Comparison of ENCODE assay signal across 8 cellular contexts in genomic region chr10:100185364-100186252, GRCh38. TPM values are rescaled to one million over a fixed set of nuclear protein-coding genes. Genes with fewer than 3 reads are reported as not detected.
DNase-seq lines count a peak whose midpoint lies in the region; ATAC-seq and TF ChIP-seq lines count a peak whose summit lies in the region.

TSS of gene ERLIN1 (minus strand) at chr10:100186029. CDS start at chr10:100185626, 403 bp downstream.

- H3K4me1 ChIP-seq in esophagus (ENCODE audit: control insufficient read depth in 2 of 2, insufficient read depth in 2 of 2, low read length in 1 of 2) (peaks cover 2 to 3% of the 10 kb centered on the region in 2 donors), muscle layer of colon (ENCODE audit: insufficient read depth, low read length) (peaks cover 21% of the 10 kb centered on the region)

- peak within 1 kb of the TSS; percentile 93 for H3K4me3 Mint-ChIP-seq in activated T-cell treated with anti-CD3 and anti-CD28 coated beads, Interleukin-2, amount 50 U/mL, for 24 hours

- H3K9me3 Mint-ChIP-seq in activated T-cell treated with anti-CD3 and anti-CD28 coated beads, Interleukin-2, amount 50 U/mL, for 24 hours: no peaks in the 10 kb centered on the region

- peak within 1 kb of the TSS; percentile 98 for H3K27ac Mint-ChIP-seq in activated T-cell treated with anti-CD3 and anti-CD28 coated beads, Interleukin-2, amount 50 U/mL, for 24 hours

- H3K36me3 ChIP-seq in esophagus (ENCODE audit: control insufficient read depth in 2 of 2, insufficient read depth in 2 of 2, low read length in 1 of 2) (peaks cover 2% of the 10 kb centered on the region in 2 donors), muscle layer of colon (ENCODE audit: insufficient read depth, low read length) (peaks cover 16% of the 10 kb centered on the region)

- no peaks in the 10 kb centered on the region for H3K9me3 ChIP-seq in esophagus (ENCODE audit: control insufficient read depth in 2 of 2, insufficient read depth in 1 of 2, low read depth in 1 of 2, low read length in 1 of 2)
- H3K9me3 ChIP-seq in muscle layer of colon (ENCODE audit: low read length): no peaks in the 10 kb centered on the region

- H3K4me1 Mint-ChIP-seq in activated T-cell treated with anti-CD3 and anti-CD28 coated beads, Interleukin-2, amount 50 U/mL, for 24 hours (ENCODE audit: low read depth): peaks cover 55% of the 10 kb centered on the region

- ATAC-seq in GM21576 (IDR thresholded peaks at IDR 0.05; ENCODE audit: unreplicated experiment): peak; percentile 85

- H3K27me3 ChIP-seq in esophagus (ENCODE audit: control insufficient read depth in 1 of 2, insufficient read depth in 2 of 2, low read length in 2 of 2): no peaks in the 10 kb centered on the region
- no peaks in the 10 kb centered on the region for H3K27me3 ChIP-seq in muscle layer of colon (ENCODE audit: control insufficient read depth in 1 of 2, insufficient read depth in 2 of 2, low read length in 2 of 2)

- peak within 1 kb of the TSS; percentile 90 to 96 for H3K27ac ChIP-seq in esophagus (ENCODE audit: low read depth in 2 of 2, low read length in 1 of 2)
- peak within 1 kb of the TSS; percentile 92 for H3K27ac ChIP-seq in muscle layer of colon (ENCODE audit: low read depth, low read length)

- 1% methylated on average over 65 of the region's 65 CpGs for WGBS in esophagus, 2 donors

- H3K4me3 ChIP-seq in Jurkat, Clone E6-1 (ENCODE audit: low read length): peak within 1 kb of the TSS; percentile 98
- H3K4me3 ChIP-seq in esophagus (ENCODE audit: low read depth in 1 of 2, low read length in 2 of 2) (peak within 1 kb of the TSS; percentile 88 to 98), muscle layer of colon (ENCODE audit: low read depth in 1 of 2, low read length in 2 of 2) (peak within 1 kb of the TSS; percentile 97 to 100)

- peak; percentile 89 for DNase-seq in DMS114 treated with DMSO at 0.1 percent for 48 hours (lab: John Stamatoyannopoulos, UW; ENCODE audit: unreplicated experiment)
- peak; percentile 83 for DNase-seq in Jurkat, Clone E6-1 (ENCODE audit: low read depth, low spot score)
- DNase-seq in activated T-cell treated with anti-CD3 and anti-CD28 coated beads, Interleukin-2, amount 50 U/mL, for 24 hours: peak; percentile 96
- peak; percentile 84 for DNase-seq in stimulated activated CD8-positive, alpha-beta memory T cell treated with anti-CD3 and anti-CD28 coated beads, Interleukin-7, amount 100 ng/mL, for 1 hour (ENCODE audit: low read depth in 2 of 2)

- H3K9ac ChIP-seq in muscle layer of colon (ENCODE audit: low read length): peak within 1 kb of the TSS; percentile 78

- no peaks in the 10 kb centered on the region for H3K27me3 Mint-ChIP-seq in activated T-cell treated with anti-CD3 and anti-CD28 coated beads, Interleukin-2, amount 50 U/mL, for 24 hours

- peaks cover 91% of the 10 kb centered on the region for H3K36me3 Mint-ChIP-seq in activated T-cell treated with anti-CD3 and anti-CD28 coated beads, Interleukin-2, amount 50 U/mL, for 24 hours (ENCODE audit: low read depth)

TF ChIP-seq in PFSK-1, 5 proteins besides CTCF, POLR2A, EP300 and RAD21:
- TF ChIP-seq FOXP2 (optimal IDR thresholded peaks at IDR 0.05; ENCODE audit: borderline replicate concordance, extremely low read depth, extremely low read length, insufficient read depth) (peak; percentile 78), TAF1 (IDR thresholded peaks at IDR 0.05; ENCODE audit: borderline replicate concordance, insufficient read depth, low read length) (0 out of 2 replicates have a peak, but pooled peaks have one; percentile 53), SIN3A (IDR thresholded peaks at IDR 0.05; ENCODE audit: borderline replicate concordance, insufficient read depth, low read length) (peak; percentile 29; the same call in 1 of the 2 replicates), POLR2AphosphoS5 (IDR thresholded peaks at IDR 0.05; ENCODE audit: low read depth, low read length) (peak; percentile 72), REST (IDR thresholded peaks at IDR 0.05; ENCODE audit: insufficient read depth in 1 of 2, low read depth in 2 of 2, low read length in 2 of 2) (no peak)

RNA-seq across cellular contexts. Expression of gene ERLIN1, which starts in this region (rescaled TPM):
- polyA plus RNA-seq in Jurkat, Clone E6-1 (2012; ENCODE audit: insufficient read depth, insufficient read length): 51.1 TPM
- 36.2 TPM for polyA plus RNA-seq in PFSK-1 (2012; ENCODE audit: insufficient read length, low read depth)
- 10 to 100 TPM in 1 of 2 donors, 1 to 10 TPM in 1; 6.6 to 18.7 TPM for polyA plus RNA-seq in esophagus

Comparison
In these comparisons a context has a peak if more than half of its experiments do, and no peak if none do; other contexts are left out.
1. Peak in every context shown above with its lines: DNase-seq, ATAC-seq, H3K4me3 ChIP-seq and H3K27ac ChIP-seq.